ENCODE assay signal across 12 cellular contexts in the genomic region with DNA sequence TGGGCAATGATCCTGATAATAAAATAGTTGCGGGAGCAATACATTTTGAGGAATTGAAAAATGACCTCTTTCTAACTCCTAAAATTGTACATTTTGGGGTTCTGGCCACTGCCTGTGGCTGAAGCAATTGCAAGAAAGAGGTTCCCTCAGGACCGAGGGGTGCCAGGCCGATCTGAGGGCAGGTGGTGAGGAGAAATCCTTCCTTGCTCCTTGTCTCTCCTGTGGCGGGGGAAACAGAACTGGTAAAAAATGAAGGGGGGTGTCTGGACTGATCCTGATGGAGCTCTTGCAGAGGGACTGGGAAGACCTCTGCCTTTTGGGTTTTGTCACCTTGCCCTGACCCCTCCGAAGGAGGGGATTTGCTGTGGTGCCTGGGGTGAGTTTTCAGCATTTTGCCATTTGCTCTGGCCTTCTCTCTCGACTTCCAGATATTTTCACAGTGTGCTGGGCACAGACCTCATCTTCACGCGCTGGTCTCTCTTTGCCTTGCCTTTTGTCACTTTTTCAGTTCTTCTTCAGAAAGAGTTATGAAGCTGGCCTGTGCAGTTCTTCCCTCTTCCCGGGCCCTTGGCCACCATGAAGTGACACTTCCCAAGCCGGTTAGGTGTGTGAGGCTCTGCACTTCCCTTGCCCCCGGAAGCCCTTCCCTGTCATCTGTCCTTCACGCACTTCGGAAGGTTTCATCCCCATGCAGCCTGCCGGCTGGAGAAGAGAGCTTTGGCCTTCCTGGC. TPM values are rescaled to one million over a fixed set of nuclear protein-coding genes. Genes with fewer than 3 reads are reported as not detected.
DNase-seq lines count a peak whose midpoint lies in the region; TF ChIP-seq lines count a peak whose summit lies in the region.
"Had no signal": no experiment of that assay in that cellular context is flagged by ENCODE, and none has a peak within 500 bp of the region (broad histone marks: within the 10 kb centered on the region; RNA-seq: fewer than 3 reads in every experiment).

No MANE protein-coding gene starts in this region.

- no peak overlapping the region for H3K4me3 Mint-ChIP-seq in activated CD4-positive, alpha-beta memory T cell treated with anti-CD3 and anti-CD28 coated beads for 36 hours
- H3K4me3 Mint-ChIP-seq: activated CD4-positive, alpha-beta memory T cell treated with anti-CD3 and anti-CD28 coated beads, Interleukin-2, amount 10 ng/mL, durations not matched to agents 7 days and 5 days had no signal

- H3K36me3 ChIP-seq in adrenal gland (replicated peaks in 1 of 2) (no peaks in the 10 kb centered on the region), right atrium auricular region (no peaks in the 10 kb centered on the region), skeletal muscle tissue (ENCODE audit: control insufficient read depth in 3 of 3, insufficient read depth in 3 of 3, low read length in 3 of 3) (no peaks in the 10 kb centered on the region)
- H3K36me3 ChIP-seq: SJSA1 had no signal

- TF ChIP-seq CTCF in C4-2B (conservative IDR thresholded peaks at IDR 0.05) (no peak), adrenal gland (IDR thresholded peaks at IDR 0.05) (no peak), right atrium auricular region (IDR thresholded peaks at IDR 0.05) (no peak)

- POLR2A ChIA-PET in activated CD4-positive, alpha-beta memory T cell treated with anti-CD3 and anti-CD28 coated beads for 36 hours (lab: Charles Lee): no interaction called here

- H3K27me3 ChIP-seq in adrenal gland (no peaks in the 10 kb centered on the region), right atrium auricular region (no peaks in the 10 kb centered on the region), skeletal muscle tissue (ENCODE audit: control insufficient read depth in 3 of 3, insufficient read depth in 3 of 3, low read length in 3 of 3) (no peaks in the 10 kb centered on the region)
- H3K27me3 ChIP-seq: SJSA1 had no signal

- H3K27ac Mint-ChIP-seq in activated CD4-positive, alpha-beta memory T cell treated with anti-CD3 and anti-CD28 coated beads for 36 hours: no peak overlapping the region
- H3K27ac Mint-ChIP-seq: activated CD4-positive, alpha-beta memory T cell treated with anti-CD3 and anti-CD28 coated beads, Interleukin-2, amount 10 ng/mL, durations not matched to agents 7 days and 5 days had no signal

- intact Hi-C loops in adrenal gland (cut with DNase I): no loop called here
- intact Hi-C loops in activated CD4-positive, alpha-beta memory T cell treated with anti-CD3 and anti-CD28 coated beads for 36 hours (cut with micrococcal nuclease): no loop called here

- peaks cover 21% of the 10 kb centered on the region for H3K4me1 Mint-ChIP-seq in activated CD4-positive, alpha-beta memory T cell treated with anti-CD3 and anti-CD28 coated beads for 36 hours (ENCODE audit: low read depth)

- TF ChIP-seq POLR2A in adrenal gland (IDR thresholded peaks at IDR 0.05): no peak

- H3K9me3 ChIP-seq in adrenal gland (replicated peaks in 1 of 3) (no peaks in the 10 kb centered on the region), right atrium auricular region (no peaks in the 10 kb centered on the region), skeletal muscle tissue (ENCODE audit: control insufficient read depth in 3 of 3, low read length in 3 of 3) (no peaks in the 10 kb centered on the region)
- H3K9me3 ChIP-seq: SJSA1 had no signal

- H3K9ac ChIP-seq in skeletal muscle tissue (ENCODE audit: low read depth in 1 of 3, low read length in 3 of 3): peak overlapping the region; percentile 77 to 87 (median 78)

- no peaks in the 10 kb centered on the region for H3K9me3 Mint-ChIP-seq in activated CD4-positive, alpha-beta memory T cell treated with anti-CD3 and anti-CD28 coated beads for 36 hours
- H3K9me3 Mint-ChIP-seq: activated CD4-positive, alpha-beta memory T cell treated with anti-CD3 and anti-CD28 coated beads, Interleukin-2, amount 10 ng/mL, durations not matched to agents 7 days and 5 days had no signal

- CTCF ChIA-PET in activated CD4-positive, alpha-beta memory T cell treated with anti-CD3 and anti-CD28 coated beads for 36 hours (lab: Charles Lee): interaction anchor here (0.7 to 1.4 kb wide), 2 partner anchors 38 to 52 kb away, joined by 4 read pairs; no protein-coding TSS in a partner anchor

- DNase-seq in adrenal gland: no peak
- no peak for DNase-seq in right atrium auricular region (ENCODE audit: low spot score)
- DNase-seq in HUDEP-2 (lab: John Stamatoyannopoulos, UW; ENCODE audit: unreplicated experiment in 76 of 76): no peak
- DNase-seq in COLO668 (lab: John Stamatoyannopoulos, UW; ENCODE audit: unreplicated experiment): no peak
- DNase-seq in activated CD4-positive, CD25-positive, alpha-beta regulatory T cell treated with anti-CD3 and anti-CD28 coated beads, Interleukin-2, amount 50 U/mL, for 72 hours: no peak
- no peak for DNase-seq in activated CD4-positive, alpha-beta memory T cell treated with anti-CD3 and anti-CD28 coated beads for 36 hours
- DNase-seq: activated CD4-positive, alpha-beta memory T cell treated with anti-CD3 and anti-CD28 coated beads, Interleukin-2, amount 10 ng/mL, durations not matched to agents 7 days and 5 days; NCI-H524 had no signal

- 57 to 69% (median 61%) methylated on average over 14 of the region's 14 CpGs for WGBS in adrenal gland, 4 donors

- H3K4me3 ChIP-seq in adrenal gland (no peak overlapping the region), right atrium auricular region (peak overlapping the region in 1 of 2 donors; percentile 1), skeletal muscle tissue (ENCODE audit: low read length in 3 of 3) (peak overlapping the region; percentile 5 to 67 (median 54))
- H3K4me3 ChIP-seq: SJSA1 had no signal

- peaks cover 34% of the 10 kb centered on the region for H3K27me3 Mint-ChIP-seq in activated CD4-positive, alpha-beta memory T cell treated with anti-CD3 and anti-CD28 coated beads for 36 hours

- H3K27ac ChIP-seq in C4-2B (peak overlapping the region; percentile 100), adrenal gland (peak overlapping the region; percentile 19 to 80 (median 54)), right atrium auricular region (peak overlapping the region; percentile 93 to 98), skeletal muscle tissue (ENCODE audit: low read depth, low read length) (peak overlapping the region; percentile 100)
- H3K27ac ChIP-seq: SJSA1 had no signal

- peaks cover 2% of the 10 kb centered on the region for H3K36me3 Mint-ChIP-seq in activated CD4-positive, alpha-beta memory T cell treated with anti-CD3 and anti-CD28 coated beads for 36 hours

- H3K4me1 ChIP-seq in adrenal gland (replicated peaks in 1 of 2) (peaks cover 35 to 54% of the 10 kb centered on the region in 2 donors), right atrium auricular region (peaks cover 0 to 89% of the 10 kb centered on the region in 2 donors), skeletal muscle tissue (ENCODE audit: control insufficient read depth in 3 of 3, insufficient read depth in 3 of 3, low read length in 3 of 3) (peaks cover 76 to 83% (median 79%) of the 10 kb centered on the region in 3 donors)

RNA-seq across cellular contexts. Expression of a gene that starts 22.2 kb away (rescaled TPM):
- 10 to 100 TPM; 25.6 to 72.8 (median 36.5) TPM for total RNA-seq in adrenal gland
- polyA plus RNA-seq in adrenal gland: 10 to 100 TPM in 1 of 3 donors, 1 to 10 TPM in 2; 4.9 to 18.0 (median 9.4) TPM
- total RNA-seq in right atrium auricular region: 10 to 100 TPM; 56.5 to 69.8 TPM
- 49.1 TPM for total RNA-seq in skeletal muscle tissue
- total RNA-seq in activated CD4-positive, alpha-beta memory T cell treated with anti-CD3 and anti-CD28 coated beads for 36 hours: 1 to 10 TPM; 1.6 to 2.0 TPM

RNA-seq across cellular contexts. Expression of a gene that starts 48.1 kb away (rescaled TPM):
- total RNA-seq in adrenal gland (1 to 10 TPM in 5 of 8 donors, under 1 TPM in 3; 0.35 to 2.3 (median 1.3) TPM), right atrium auricular region (10 to 100 TPM in 1 of 2 donors, 1 to 10 TPM in 1; 2.9 to 10.7 TPM), skeletal muscle tissue (not detected)
- under 1 TPM; 0.27 to 0.34 (median 0.32) TPM for polyA plus RNA-seq in adrenal gland
- under 1 TPM in 1 of 2 experiments, not detected in 1; 0.12 TPM for total RNA-seq in activated CD4-positive, alpha-beta memory T cell treated with anti-CD3 and anti-CD28 coated beads for 36 hours
- total RNA-seq: posterior vena cava, SJSA1 had no signal

Comparison
In these comparisons a context has a peak if more than half of its experiments do, and no peak if none do; other contexts are left out.
1. H3K4me3 ChIP-seq: peak in skeletal muscle tissue (3 of 3); none in adrenal gland (0 of 4).
2. RNA of a gene that starts 22.2 kb away (total RNA-seq): 56.5 to 69.8 TPM in right atrium auricular region, 49.1 TPM in skeletal muscle tissue (single experiment) and 25.6 to 72.8 TPM in adrenal gland; 1.6 to 2.0 TPM in activated CD4-positive, alpha-beta memory T cell treated with anti-CD3 and anti-CD28 coated beads for 36 hours; every median in the first group is over 4 times any median in the second.
3. Peak in every context shown above with its lines, with median percentiles within 50 percentile points of each other: H3K27ac ChIP-seq.